26 cellular contexts compared by ENCODE assay signal in the genomic region with DNA sequence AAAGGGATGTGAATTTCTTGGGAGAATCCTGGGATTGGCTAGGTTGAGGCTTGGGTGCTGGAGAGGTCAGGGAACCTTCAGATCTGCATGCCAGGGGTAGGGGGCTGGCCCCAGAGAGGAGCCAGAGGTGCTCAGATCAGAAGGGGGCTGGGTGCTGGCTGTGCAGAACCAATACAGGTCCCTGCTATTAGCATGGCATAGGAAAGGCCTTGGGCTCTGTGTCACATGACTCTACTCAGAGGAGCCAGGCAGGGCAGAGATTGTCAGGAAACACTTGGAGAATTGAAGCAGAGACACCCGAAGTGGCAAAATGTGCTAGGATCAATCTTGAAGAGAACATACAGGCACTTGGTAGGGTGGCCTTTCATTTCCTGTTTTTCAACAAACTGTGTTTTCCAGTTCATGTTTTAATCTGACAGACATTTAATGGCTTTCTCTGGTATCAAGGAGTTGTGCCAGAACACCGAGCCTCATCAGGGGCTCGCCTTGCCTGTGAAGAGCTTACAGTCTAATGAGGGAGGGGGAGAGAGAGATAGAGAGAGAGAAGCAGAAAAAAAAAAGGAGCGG.
DNase-seq lines count a peak whose midpoint lies in the region; ATAC-seq and TF ChIP-seq lines count a peak whose summit lies in the region.
"Had no signal": no experiment of that assay in that cellular context is flagged by ENCODE, and none has a peak within 500 bp of the region (broad histone marks: within the 10 kb centered on the region; RNA-seq: fewer than 3 reads in every experiment).

No MANE protein-coding gene starts in this region.

- no peak for ATAC-seq in GM19452 (IDR thresholded peaks at IDR 0.05; ENCODE audit: unreplicated experiment)
- ATAC-seq: naive thymus-derived CD8-positive, alpha-beta T cell had no signal

- no peak overlapping the region for H3K4me3 Mint-ChIP-seq in activated T-helper 1 cell treated with anti-CD3 and anti-CD28 coated beads, Interleukin-12 subunit alpha, Interleukin-12 subunit beta, Interleukin-2, Interleukin-4 antibody, amounts not matched to agents 30 ng/mL and 10 ng/mL and 1 ng/mL, durations not matched to agents 14 hours and 24 hours and 36 hours
- H3K4me3 Mint-ChIP-seq in neural crest cell: no peak overlapping the region
- H3K4me3 Mint-ChIP-seq: CD4-positive, alpha-beta T cell; mesothelial cell of epicardium; naive thymus-derived CD8-positive, alpha-beta T cell; type B pancreatic cell had no signal

- H3K36me3 Mint-ChIP-seq in activated T-helper 1 cell treated with anti-CD3 and anti-CD28 coated beads, Interleukin-12 subunit alpha, Interleukin-12 subunit beta, Interleukin-2, Interleukin-4 antibody, amounts not matched to agents 30 ng/mL and 10 ng/mL and 1 ng/mL, durations not matched to agents 14 hours and 24 hours and 36 hours (ENCODE audit: low read depth): no peaks in the 10 kb centered on the region
- no peaks in the 10 kb centered on the region for H3K36me3 Mint-ChIP-seq in neural crest cell (ENCODE audit: low read depth)
- H3K36me3 Mint-ChIP-seq: mesothelial cell of epicardium; naive thymus-derived CD8-positive, alpha-beta T cell; type B pancreatic cell had no signal

- peak overlapping the region in 4 of 11 experiments; percentile 13 to 54 (median 45); a peak in 3 of 22 replicates for H3K27ac ChIP-seq in BLaER1 treated with 17β-estradiol and CSF1 and Interleukin-3, amounts not matched to agents 10 nM and 100 nM
- H3K27ac ChIP-seq: epithelial cell of prostate, GM23248, left ventricle myocardium inferior, SJSA1 had no signal

- no peaks in the 10 kb centered on the region for H3K27me3 ChIP-seq in BLaER1 treated with 17β-estradiol and CSF1 and Interleukin-3, amounts not matched to agents 10 nM and 100 nM
- H3K27me3 ChIP-seq: SJSA1 had no signal

- H3K9ac ChIP-seq in BLaER1 treated with 17β-estradiol and CSF1 and Interleukin-3, amounts not matched to agents 10 nM and 100 nM: no peak overlapping the region; a peak in 1 of 22 replicates
- H3K9ac ChIP-seq: GM23248 had no signal

- H3K27ac Mint-ChIP-seq in activated T-helper 1 cell treated with anti-CD3 and anti-CD28 coated beads, Interleukin-12 subunit alpha, Interleukin-12 subunit beta, Interleukin-2, Interleukin-4 antibody, amounts not matched to agents 30 ng/mL and 10 ng/mL and 1 ng/mL, durations not matched to agents 14 hours and 24 hours and 36 hours: peak overlapping the region; percentile 22
- peak overlapping the region; percentile 97 for H3K27ac Mint-ChIP-seq in neural crest cell (ENCODE audit: unreplicated experiment)
- H3K27ac Mint-ChIP-seq: CD4-positive, alpha-beta T cell; mesothelial cell of epicardium; type B pancreatic cell had no signal

- H3K4me1 Mint-ChIP-seq in activated T-helper 1 cell treated with anti-CD3 and anti-CD28 coated beads, Interleukin-12 subunit alpha, Interleukin-12 subunit beta, Interleukin-2, Interleukin-4 antibody, amounts not matched to agents 30 ng/mL and 10 ng/mL and 1 ng/mL, durations not matched to agents 14 hours and 24 hours and 36 hours (ENCODE audit: low read depth): no peaks in the 10 kb centered on the region
- peaks cover 23% of the 10 kb centered on the region for H3K4me1 Mint-ChIP-seq in neural crest cell

- peak; percentile 50 for DNase-seq in CD1c-positive myeloid dendritic cell (ENCODE audit: extremely low spot score)
- no peak for DNase-seq in activated T-helper 1 cell treated with anti-CD3 and anti-CD28 coated beads, Interleukin-12 subunit alpha, Interleukin-12 subunit beta, Interleukin-2, Interleukin-4 antibody, amounts not matched to agents 30 ng/mL and 10 ng/mL and 1 ng/mL, durations not matched to agents 14 hours and 24 hours and 36 hours (ENCODE audit: low spot score)
- DNase-seq in neural crest cell (ENCODE audit: low read depth, low spot score): no peak
- no peak for DNase-seq in DMS 273 treated with DMSO at 0.1 percent for 48 hours (lab: John Stamatoyannopoulos, UW)
- no peak for DNase-seq in SW480 (ENCODE audit: low spot score)
- DNase-seq: activated CD4-positive, CD25-positive, alpha-beta regulatory T cell treated with anti-CD3 and anti-CD28 coated beads, Interleukin-2, amount 50 U/mL, for 72 hours; activated gamma-delta T cell; activated T-cell treated with anti-CD3 and anti-CD28 coated beads for 4 hours; amygdala; CD4-positive, alpha-beta T cell; effector CD4-positive, alpha-beta T cell; GM23248; left ventricle myocardium inferior; naive thymus-derived CD8-positive, alpha-beta T cell; NCI-H1048; NCI-H1694 treated with DMSO at 0.1 percent for 48 hours; NCI-H2171; NCI-H524; small intestine; stimulated activated CD4-positive, alpha-beta T cell treated with anti-CD3 and anti-CD28 coated beads, Interleukin-1b, Interleukin-23, amount 100 ng/mL, for 48 hours had no signal

- H3K9me3 ChIP-seq in BLaER1 treated with 17β-estradiol and CSF1 and Interleukin-3, amounts not matched to agents 10 nM and 100 nM (replicated peaks in 1 of 11): peaks cover 0 to 8% (median 0%) of the 10 kb centered on the region in 11 experiments; a peak in 4 of 22 replicates
- H3K9me3 ChIP-seq: left ventricle myocardium inferior, SJSA1 had no signal

- intact Hi-C loops in activated T-helper 1 cell treated with anti-CD3 and anti-CD28 coated beads, Interleukin-12 subunit alpha, Interleukin-12 subunit beta, Interleukin-2, Interleukin-4 antibody, amounts not matched to agents 30 ng/mL and 10 ng/mL and 1 ng/mL, durations not matched to agents 14 hours and 24 hours and 36 hours (cut with micrococcal nuclease): no loop called here

- TF ChIP-seq CTCF in neural crest cell (conservative IDR thresholded peaks at IDR 0.05): no peak

- H3K4me3 ChIP-seq in BLaER1 treated with 17β-estradiol and CSF1 and Interleukin-3, amounts not matched to agents 10 nM and 100 nM: no peak overlapping the region
- H3K4me3 ChIP-seq: GM23248, left ventricle myocardium inferior, SJSA1 had no signal

- H3K4me2 ChIP-seq in BLaER1 treated with 17β-estradiol and CSF1 and Interleukin-3, amounts not matched to agents 10 nM and 100 nM: peak overlapping the region in 6 of 11 experiments; percentile 1 to 70 (median 33); a peak in 7 of 22 replicates

- no peaks in the 10 kb centered on the region for H3K9me3 Mint-ChIP-seq in activated T-helper 1 cell treated with anti-CD3 and anti-CD28 coated beads, Interleukin-12 subunit alpha, Interleukin-12 subunit beta, Interleukin-2, Interleukin-4 antibody, amounts not matched to agents 30 ng/mL and 10 ng/mL and 1 ng/mL, durations not matched to agents 14 hours and 24 hours and 36 hours
- H3K9me3 Mint-ChIP-seq in neural crest cell: no peaks in the 10 kb centered on the region
- H3K9me3 Mint-ChIP-seq: CD4-positive, alpha-beta T cell; naive thymus-derived CD8-positive, alpha-beta T cell had no signal

- H3K36me3 ChIP-seq in BLaER1 treated with 17β-estradiol and CSF1 and Interleukin-3, amounts not matched to agents 10 nM and 100 nM: no peaks in the 10 kb centered on the region
- H3K36me3 ChIP-seq: left ventricle myocardium inferior, SJSA1 had no signal

- H3K4me1 ChIP-seq in BLaER1 treated with 17β-estradiol and CSF1 and Interleukin-3, amounts not matched to agents 10 nM and 100 nM: peaks cover 0 to 20% (median 9%) of the 10 kb centered on the region in 10 experiments; a peak in 11 of 20 replicates
- H3K4me1 ChIP-seq: left ventricle myocardium inferior had no signal

- peaks cover 4% of the 10 kb centered on the region for H3K27me3 Mint-ChIP-seq in activated T-helper 1 cell treated with anti-CD3 and anti-CD28 coated beads, Interleukin-12 subunit alpha, Interleukin-12 subunit beta, Interleukin-2, Interleukin-4 antibody, amounts not matched to agents 30 ng/mL and 10 ng/mL and 1 ng/mL, durations not matched to agents 14 hours and 24 hours and 36 hours (ENCODE audit: insufficient read depth)
- H3K27me3 Mint-ChIP-seq in neural crest cell (ENCODE audit: low read depth): no peaks in the 10 kb centered on the region
- H3K27me3 Mint-ChIP-seq: type B pancreatic cell had no signal

- H4K20me1 ChIP-seq in BLaER1 treated with 17β-estradiol and CSF1 and Interleukin-3, amounts not matched to agents 10 nM and 100 nM: no peaks in the 10 kb centered on the region
